Comparison of ENCODE assay signal across 1 cellular context in the genomic region with DNA sequence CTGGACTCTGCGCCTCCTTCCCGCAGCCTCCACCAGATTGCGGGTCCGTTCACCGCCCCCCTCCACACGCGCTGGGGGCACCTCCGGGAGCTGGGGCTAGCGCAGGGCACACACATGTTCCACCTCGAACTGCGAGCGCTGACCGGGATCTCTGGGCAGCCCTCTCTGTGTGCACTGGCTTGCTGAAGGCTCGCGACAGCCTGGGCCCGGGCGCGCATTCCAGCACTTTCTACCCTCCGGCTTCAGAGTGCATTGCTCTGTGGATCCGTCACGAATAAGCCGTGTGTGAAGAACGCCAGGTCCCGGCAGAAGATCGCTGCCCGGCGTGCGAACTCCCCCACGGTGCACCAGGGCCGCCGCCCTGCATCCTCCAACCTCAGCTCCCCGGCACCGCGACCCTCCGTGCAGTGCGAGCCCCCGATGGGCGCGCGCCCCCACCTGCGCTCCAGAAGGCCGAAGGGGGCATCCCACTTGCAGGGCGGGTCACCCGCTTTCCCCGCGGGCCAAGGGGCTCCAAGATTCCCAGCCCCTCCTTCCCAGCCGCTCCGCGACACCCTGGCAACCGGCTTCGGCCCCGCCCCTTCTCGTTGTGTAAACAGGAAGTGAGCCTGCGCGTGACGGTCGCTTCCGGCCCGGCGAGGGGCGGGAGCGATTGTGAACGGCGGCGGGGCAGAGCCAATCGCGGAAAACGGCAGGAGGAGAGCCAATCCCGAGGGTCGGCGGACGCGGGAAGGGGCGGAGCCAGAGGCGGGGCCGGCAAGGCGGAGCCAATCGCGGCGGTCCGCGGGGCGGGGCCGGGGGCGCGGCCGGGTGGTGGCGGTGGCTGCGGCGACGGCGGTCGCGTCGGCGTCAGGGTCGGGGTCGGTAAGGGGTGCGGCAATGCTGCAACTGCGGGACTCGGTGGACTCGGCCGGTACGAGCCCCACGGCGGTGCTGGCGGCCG.
TF ChIP-seq lines count a peak whose summit lies in the region.

A gene (plus strand): TSS at position 822 of the 943 bp plus-strand sequence. CDS start 58 bp downstream, at position 880.

TF ChIP-seq in GM12878, 131 proteins besides CTCF, POLR2A, EP300 and RAD21 (continued from another document and continues in another):
- TF ChIP-seq, protein P1, sequence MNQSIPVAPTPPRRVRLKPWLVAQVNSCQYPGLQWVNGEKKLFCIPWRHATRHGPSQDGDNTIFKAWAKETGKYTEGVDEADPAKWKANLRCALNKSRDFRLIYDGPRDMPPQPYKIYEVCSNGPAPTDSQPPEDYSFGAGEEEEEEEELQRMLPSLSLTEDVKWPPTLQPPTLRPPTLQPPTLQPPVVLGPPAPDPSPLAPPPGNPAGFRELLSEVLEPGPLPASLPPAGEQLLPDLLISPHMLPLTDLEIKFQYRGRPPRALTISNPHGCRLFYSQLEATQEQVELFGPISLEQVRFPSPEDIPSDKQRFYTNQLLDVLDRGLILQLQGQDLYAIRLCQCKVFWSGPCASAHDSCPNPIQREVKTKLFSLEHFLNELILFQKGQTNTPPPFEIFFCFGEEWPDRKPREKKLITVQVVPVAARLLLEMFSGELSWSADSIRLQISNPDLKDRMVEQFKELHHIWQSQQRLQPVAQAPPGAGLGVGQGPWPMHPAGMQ (IDR thresholded peaks at IDR 0.05; ENCODE audit: borderline replicate concordance), result no peak
- no peak for TF ChIP-seq PAX8 (IDR thresholded peaks at IDR 0.05)
- TF ChIP-seq, protein P2, sequence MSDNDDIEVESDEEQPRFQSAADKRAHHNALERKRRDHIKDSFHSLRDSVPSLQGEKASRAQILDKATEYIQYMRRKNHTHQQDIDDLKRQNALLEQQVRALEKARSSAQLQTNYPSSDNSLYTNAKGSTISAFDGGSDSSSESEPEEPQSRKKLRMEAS (IDR thresholded peaks at IDR 0.05; ENCODE audit: low read depth, low read length), result peak; percentile 91
- peak; percentile 68; the same call in 1 of the 2 replicates for TF ChIP-seq SPI1 (IDR thresholded peaks at IDR 0.05; ENCODE audit: borderline replicate concordance, insufficient read depth, low read depth, low read length)
- TF ChIP-seq MEF2B (IDR thresholded peaks at IDR 0.05; ENCODE audit: partially characterized antibody, poor library complexity, severe bottlenecking), result no peak
- TF ChIP-seq SREBF1 (IDR thresholded peaks at IDR 0.05; ENCODE audit: low read length), result no peak
- TF ChIP-seq, protein P3, sequence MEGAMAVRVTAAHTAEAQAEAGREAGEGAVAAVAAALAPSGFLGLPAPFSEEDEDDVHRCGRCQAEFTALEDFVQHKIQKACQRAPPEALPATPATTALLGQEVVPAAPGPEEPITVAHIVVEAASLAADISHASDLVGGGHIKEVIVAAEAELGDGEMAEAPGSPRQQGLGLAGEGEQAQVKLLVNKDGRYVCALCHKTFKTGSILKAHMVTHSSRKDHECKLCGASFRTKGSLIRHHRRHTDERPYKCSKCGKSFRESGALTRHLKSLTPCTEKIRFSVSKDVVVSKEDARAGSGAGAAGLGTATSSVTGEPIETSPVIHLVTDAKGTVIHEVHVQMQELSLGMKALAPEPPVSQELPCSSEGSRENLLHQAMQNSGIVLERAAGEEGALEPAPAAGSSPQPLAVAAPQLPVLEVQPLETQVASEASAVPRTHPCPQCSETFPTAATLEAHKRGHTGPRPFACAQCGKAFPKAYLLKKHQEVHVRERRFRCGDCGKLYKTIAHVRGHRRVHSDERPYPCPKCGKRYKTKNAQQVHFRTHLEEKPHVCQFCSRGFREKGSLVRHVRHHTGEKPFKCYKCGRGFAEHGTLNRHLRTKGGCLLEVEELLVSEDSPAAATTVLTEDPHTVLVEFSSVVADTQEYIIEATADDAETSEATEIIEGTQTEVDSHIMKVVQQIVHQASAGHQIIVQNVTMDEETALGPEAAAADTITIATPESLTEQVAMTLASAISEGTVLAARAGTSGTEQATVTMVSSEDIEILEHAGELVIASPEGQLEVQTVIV (IDR thresholded peaks at IDR 0.05; ENCODE audit: borderline replicate concordance, partially characterized antibody), result peak; percentile 45
- no peak for TF ChIP-seq MEF2A (IDR thresholded peaks at IDR 0.05; ENCODE audit: insufficient read depth, low read depth, low read length)
- peak; percentile 97 for TF ChIP-seq KLF5 (IDR thresholded peaks at IDR 0.05; ENCODE audit: partially characterized antibody)
- TF ChIP-seq, protein P4, sequence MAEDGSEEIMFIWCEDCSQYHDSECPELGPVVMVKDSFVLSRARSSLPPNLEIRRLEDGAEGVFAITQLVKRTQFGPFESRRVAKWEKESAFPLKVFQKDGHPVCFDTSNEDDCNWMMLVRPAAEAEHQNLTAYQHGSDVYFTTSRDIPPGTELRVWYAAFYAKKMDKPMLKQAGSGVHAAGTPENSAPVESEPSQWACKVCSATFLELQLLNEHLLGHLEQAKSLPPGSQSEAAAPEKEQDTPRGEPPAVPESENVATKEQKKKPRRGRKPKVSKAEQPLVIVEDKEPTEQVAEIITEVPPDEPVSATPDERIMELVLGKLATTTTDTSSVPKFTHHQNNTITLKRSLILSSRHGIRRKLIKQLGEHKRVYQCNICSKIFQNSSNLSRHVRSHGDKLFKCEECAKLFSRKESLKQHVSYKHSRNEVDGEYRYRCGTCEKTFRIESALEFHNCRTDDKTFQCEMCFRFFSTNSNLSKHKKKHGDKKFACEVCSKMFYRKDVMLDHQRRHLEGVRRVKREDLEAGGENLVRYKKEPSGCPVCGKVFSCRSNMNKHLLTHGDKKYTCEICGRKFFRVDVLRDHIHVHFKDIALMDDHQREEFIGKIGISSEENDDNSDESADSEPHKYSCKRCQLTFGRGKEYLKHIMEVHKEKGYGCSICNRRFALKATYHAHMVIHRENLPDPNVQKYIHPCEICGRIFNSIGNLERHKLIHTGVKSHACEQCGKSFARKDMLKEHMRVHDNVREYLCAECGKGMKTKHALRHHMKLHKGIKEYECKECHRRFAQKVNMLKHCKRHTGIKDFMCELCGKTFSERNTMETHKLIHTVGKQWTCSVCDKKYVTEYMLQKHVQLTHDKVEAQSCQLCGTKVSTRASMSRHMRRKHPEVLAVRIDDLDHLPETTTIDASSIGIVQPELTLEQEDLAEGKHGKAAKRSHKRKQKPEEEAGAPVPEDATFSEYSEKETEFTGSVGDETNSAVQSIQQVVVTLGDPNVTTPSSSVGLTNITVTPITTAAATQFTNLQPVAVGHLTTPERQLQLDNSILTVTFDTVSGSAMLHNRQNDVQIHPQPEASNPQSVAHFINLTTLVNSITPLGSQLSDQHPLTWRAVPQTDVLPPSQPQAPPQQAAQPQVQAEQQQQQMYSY (CRISPR knock-in tag; IDR thresholded peaks at IDR 0.05), result no peak
- no peak for TF ChIP-seq TAF1 (IDR thresholded peaks at IDR 0.05; ENCODE audit: borderline replicate concordance, low read depth, low read length)
- no peak for TF ChIP-seq ATF7 (IDR thresholded peaks at IDR 0.05; ENCODE audit: low read depth)
- TF ChIP-seq MTA3 (IDR thresholded peaks at IDR 0.05; ENCODE audit: borderline replicate concordance, low read length), result no peak
- no peak for TF ChIP-seq EGR1 (IDR thresholded peaks at IDR 0.05; ENCODE audit: borderline replicate concordance in 1 of 2, low read depth in 2 of 2, low read length in 2 of 2)
- TF ChIP-seq, protein P5, sequence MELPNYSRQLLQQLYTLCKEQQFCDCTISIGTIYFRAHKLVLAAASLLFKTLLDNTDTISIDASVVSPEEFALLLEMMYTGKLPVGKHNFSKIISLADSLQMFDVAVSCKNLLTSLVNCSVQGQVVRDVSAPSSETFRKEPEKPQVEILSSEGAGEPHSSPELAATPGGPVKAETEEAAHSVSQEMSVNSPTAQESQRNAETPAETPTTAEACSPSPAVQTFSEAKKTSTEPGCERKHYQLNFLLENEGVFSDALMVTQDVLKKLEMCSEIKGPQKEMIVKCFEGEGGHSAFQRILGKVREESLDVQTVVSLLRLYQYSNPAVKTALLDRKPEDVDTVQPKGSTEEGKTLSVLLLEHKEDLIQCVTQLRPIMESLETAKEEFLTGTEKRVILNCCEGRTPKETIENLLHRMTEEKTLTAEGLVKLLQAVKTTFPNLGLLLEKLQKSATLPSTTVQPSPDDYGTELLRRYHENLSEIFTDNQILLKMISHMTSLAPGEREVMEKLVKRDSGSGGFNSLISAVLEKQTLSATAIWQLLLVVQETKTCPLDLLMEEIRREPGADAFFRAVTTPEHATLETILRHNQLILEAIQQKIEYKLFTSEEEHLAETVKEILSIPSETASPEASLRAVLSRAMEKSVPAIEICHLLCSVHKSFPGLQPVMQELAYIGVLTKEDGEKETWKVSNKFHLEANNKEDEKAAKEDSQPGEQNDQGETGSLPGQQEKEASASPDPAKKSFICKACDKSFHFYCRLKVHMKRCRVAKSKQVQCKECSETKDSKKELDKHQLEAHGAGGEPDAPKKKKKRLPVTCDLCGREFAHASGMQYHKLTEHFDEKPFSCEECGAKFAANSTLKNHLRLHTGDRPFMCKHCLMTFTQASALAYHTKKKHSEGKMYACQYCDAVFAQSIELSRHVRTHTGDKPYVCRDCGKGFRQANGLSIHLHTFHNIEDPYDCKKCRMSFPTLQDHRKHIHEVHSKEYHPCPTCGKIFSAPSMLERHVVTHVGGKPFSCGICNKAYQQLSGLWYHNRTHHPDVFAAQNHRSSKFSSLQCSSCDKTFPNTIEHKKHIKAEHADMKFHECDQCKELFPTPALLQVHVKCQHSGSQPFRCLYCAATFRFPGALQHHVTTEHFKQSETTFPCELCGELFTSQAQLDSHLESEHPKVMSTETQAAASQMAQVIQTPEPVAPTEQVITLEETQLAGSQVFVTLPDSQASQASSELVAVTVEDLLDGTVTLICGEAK (IDR thresholded peaks at IDR 0.05; ENCODE audit: borderline replicate concordance), result peak; percentile 93
- TF ChIP-seq RCOR1 (conservative IDR thresholded peaks at IDR 0.05; ENCODE audit: low read depth, low read length), result no peak
- TF ChIP-seq, protein P6, sequence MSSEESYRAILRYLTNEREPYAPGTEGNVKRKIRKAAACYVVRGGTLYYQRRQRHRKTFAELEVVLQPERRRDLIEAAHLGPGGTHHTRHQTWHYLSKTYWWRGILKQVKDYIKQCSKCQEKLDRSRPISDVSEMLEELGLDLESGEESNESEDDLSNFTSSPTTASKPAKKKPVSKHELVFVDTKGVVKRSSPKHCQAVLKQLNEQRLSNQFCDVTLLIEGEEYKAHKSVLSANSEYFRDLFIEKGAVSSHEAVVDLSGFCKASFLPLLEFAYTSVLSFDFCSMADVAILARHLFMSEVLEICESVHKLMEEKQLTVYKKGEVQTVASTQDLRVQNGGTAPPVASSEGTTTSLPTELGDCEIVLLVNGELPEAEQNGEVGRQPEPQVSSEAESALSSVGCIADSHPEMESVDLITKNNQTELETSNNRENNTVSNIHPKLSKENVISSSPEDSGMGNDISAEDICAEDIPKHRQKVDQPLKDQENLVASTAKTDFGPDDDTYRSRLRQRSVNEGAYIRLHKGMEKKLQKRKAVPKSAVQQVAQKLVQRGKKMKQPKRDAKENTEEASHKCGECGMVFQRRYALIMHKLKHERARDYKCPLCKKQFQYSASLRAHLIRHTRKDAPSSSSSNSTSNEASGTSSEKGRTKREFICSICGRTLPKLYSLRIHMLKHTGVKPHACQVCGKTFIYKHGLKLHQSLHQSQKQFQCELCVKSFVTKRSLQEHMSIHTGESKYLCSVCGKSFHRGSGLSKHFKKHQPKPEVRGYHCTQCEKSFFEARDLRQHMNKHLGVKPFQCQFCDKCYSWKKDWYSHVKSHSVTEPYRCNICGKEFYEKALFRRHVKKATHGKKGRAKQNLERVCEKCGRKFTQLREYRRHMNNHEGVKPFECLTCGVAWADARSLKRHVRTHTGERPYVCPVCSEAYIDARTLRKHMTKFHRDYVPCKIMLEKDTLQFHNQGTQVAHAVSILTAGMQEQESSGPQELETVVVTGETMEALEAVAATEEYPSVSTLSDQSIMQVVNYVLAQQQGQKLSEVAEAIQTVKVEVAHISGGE (CRISPR knock-in tag; IDR thresholded peaks at IDR 0.05), result no peak
- TF ChIP-seq, protein P7, sequence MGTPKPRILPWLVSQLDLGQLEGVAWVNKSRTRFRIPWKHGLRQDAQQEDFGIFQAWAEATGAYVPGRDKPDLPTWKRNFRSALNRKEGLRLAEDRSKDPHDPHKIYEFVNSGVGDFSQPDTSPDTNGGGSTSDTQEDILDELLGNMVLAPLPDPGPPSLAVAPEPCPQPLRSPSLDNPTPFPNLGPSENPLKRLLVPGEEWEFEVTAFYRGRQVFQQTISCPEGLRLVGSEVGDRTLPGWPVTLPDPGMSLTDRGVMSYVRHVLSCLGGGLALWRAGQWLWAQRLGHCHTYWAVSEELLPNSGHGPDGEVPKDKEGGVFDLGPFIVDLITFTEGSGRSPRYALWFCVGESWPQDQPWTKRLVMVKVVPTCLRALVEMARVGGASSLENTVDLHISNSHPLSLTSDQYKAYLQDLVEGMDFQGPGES (IDR thresholded peaks at IDR 0.05), result peak; percentile 89
- no peak for TF ChIP-seq CEBPB (IDR thresholded peaks at IDR 0.05; ENCODE audit: borderline replicate concordance in 1 of 2, low read depth in 2 of 2, low read length in 2 of 2)
- no peak for TF ChIP-seq MTA2 (IDR thresholded peaks at IDR 0.05; ENCODE audit: low read depth)
- TF ChIP-seq YY1 (IDR thresholded peaks at IDR 0.05; ENCODE audit: low read depth, low read length), result no peak
- TF ChIP-seq SRF (IDR thresholded peaks at IDR 0.05; ENCODE audit: low read depth in 2 of 2, low read length in 2 of 2), result no peak
- TF ChIP-seq ZSCAN29 (IDR thresholded peaks at IDR 0.05), result no peak
- TF ChIP-seq STAT3 (IDR thresholded peaks at IDR 0.05; ENCODE audit: low read depth, low read length), result no peak
- TF ChIP-seq LARP7 (IDR thresholded peaks at IDR 0.05), result peak; percentile 55; the same call in 1 of the 2 replicates
- TF ChIP-seq PML (IDR thresholded peaks at IDR 0.05; ENCODE audit: low read length), result no peak
- peak; percentile 46; the same call in 1 of the 2 replicates for TF ChIP-seq RAD51 (IDR thresholded peaks at IDR 0.05)
- TF ChIP-seq NFYA (IDR thresholded peaks at IDR 0.05; ENCODE audit: borderline replicate concordance, low read depth, low read length), result no peak; the same call in 1 of the 2 replicates
- peak; percentile 4; the same call in 1 of the 2 replicates for TF ChIP-seq RFX5 (IDR thresholded peaks at IDR 0.05; ENCODE audit: low read depth, low read length)
- no peak for TF ChIP-seq FOXM1 (IDR thresholded peaks at IDR 0.05; ENCODE audit: low read depth, low read length)
- no peak for TF ChIP-seq YBX1 (IDR thresholded peaks at IDR 0.05)
- TF ChIP-seq RUNX3 (IDR thresholded peaks at IDR 0.05; ENCODE audit: low read length), result peak; percentile 16; the same call in 1 of the 2 replicates
- no peak for TF ChIP-seq JUND (IDR thresholded peaks at IDR 0.05; ENCODE audit: low read depth, low read length)
- no peak for TF ChIP-seq TCF12 (IDR thresholded peaks at IDR 0.05; ENCODE audit: low read depth, low read length)
- peak; percentile 96 for TF ChIP-seq SP1 (IDR thresholded peaks at IDR 0.05; ENCODE audit: low read depth, low read length)
- TF ChIP-seq CHD2 (IDR thresholded peaks at IDR 0.05; ENCODE audit: borderline replicate concordance, low read depth, low read length), result peak; percentile 91
- TF ChIP-seq, protein P8, sequence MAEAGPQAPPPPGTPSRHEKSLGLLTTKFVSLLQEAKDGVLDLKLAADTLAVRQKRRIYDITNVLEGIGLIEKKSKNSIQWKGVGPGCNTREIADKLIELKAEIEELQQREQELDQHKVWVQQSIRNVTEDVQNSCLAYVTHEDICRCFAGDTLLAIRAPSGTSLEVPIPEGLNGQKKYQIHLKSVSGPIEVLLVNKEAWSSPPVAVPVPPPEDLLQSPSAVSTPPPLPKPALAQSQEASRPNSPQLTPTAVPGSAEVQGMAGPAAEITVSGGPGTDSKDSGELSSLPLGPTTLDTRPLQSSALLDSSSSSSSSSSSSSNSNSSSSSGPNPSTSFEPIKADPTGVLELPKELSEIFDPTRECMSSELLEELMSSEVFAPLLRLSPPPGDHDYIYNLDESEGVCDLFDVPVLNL (IDR thresholded peaks at IDR 0.05; ENCODE audit: low read depth, low read length), result no peak
- no peak for TF ChIP-seq ZBED1 (IDR thresholded peaks at IDR 0.05; ENCODE audit: borderline replicate concordance)
- TF ChIP-seq TARDBP (IDR thresholded peaks at IDR 0.05; ENCODE audit: borderline replicate concordance), result no peak
- peak; percentile 45; the same call in 1 of the 2 replicates for TF ChIP-seq ZNF207 (IDR thresholded peaks at IDR 0.05; ENCODE audit: borderline replicate concordance)
- peak in 1 of 2 experiments; percentile 14; a peak in 1 of 4 replicates for TF ChIP-seq IKZF2 (IDR thresholded peaks at IDR 0.05)
